Comparison of ENCODE assay signal across 8 cellular contexts in the genomic region with DNA sequence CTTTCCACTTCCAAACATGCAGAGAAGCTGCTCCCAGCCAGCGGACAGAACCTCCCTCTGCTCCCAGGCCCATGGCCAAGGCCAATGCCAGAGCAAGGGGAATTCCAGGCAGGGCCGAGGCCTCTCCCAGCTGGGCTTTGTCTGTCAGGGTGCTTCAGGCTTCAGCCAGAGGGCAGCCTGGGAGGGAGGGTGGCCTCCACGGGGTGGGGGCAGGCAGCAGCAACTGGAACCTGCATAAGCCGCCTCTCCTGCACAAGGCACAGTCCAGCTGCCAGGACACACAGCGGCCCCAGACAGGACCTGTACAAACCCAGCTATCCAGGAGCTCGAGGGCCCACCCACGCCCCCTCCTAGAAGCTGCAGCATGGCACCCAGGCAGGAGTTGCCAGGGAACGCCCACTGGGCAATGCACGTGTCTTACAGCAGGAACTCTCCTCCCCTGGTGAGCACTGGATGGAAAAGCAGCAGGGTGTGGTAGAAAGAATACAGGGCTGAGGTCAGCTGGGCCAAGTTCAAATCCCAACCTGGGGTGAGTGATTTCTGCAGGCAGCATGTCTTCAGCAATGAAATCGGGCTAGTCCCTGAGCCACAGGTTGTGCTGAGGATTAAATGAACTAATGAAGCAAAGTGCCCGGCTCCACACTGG. TPM values are rescaled to one million over a fixed set of nuclear protein-coding genes. Genes with fewer than 3 reads are reported as not detected.
DNase-seq lines count a peak whose midpoint lies in the region; ATAC-seq and TF ChIP-seq lines count a peak whose summit lies in the region.

No MANE protein-coding gene starts in this region.

- no peak for ATAC-seq in GM18873 (IDR thresholded peaks at IDR 0.05; ENCODE audit: low FRiP score, unreplicated experiment)
- ATAC-seq in activated naive CD8-positive, alpha-beta T cell treated with anti-CD3 and anti-CD28 coated beads, Interleukin-2, amount 50 U/mL, for 24 hours: no peak

- DNase-seq in EL (peak; percentile 14), adipocyte (ENCODE audit: low read depth) (peak; percentile 75), left ventricle myocardium inferior (peak; percentile 88), activated T-cell treated with anti-CD3 and anti-CD28 coated beads for 4 hours (no peak)
- DNase-seq in stimulated activated CD4-positive, alpha-beta T cell treated with anti-CD3 and anti-CD28 coated beads, Interleukin-4, amount 100 ng/mL, for 4 hours: no peak
- no peak for DNase-seq in activated naive CD8-positive, alpha-beta T cell treated with anti-CD3 and anti-CD28 coated beads, Interleukin-2, amount 50 U/mL, for 24 hours

- H3K9ac ChIP-seq in adipocyte (ENCODE audit: low read length): peak overlapping the region; percentile 77
- no peak overlapping the region for H3K9ac ChIP-seq in rectal smooth muscle tissue (ENCODE audit: low read length)

- H3K4me1 Mint-ChIP-seq in activated naive CD8-positive, alpha-beta T cell treated with anti-CD3 and anti-CD28 coated beads, Interleukin-2, amount 50 U/mL, for 24 hours: peaks cover 98% of the 10 kb centered on the region

- H3K36me3 Mint-ChIP-seq in activated naive CD8-positive, alpha-beta T cell treated with anti-CD3 and anti-CD28 coated beads, Interleukin-2, amount 50 U/mL, for 24 hours (ENCODE audit: low read depth): peaks cover 12% of the 10 kb centered on the region

- H3K4me3 ChIP-seq in adipocyte (ENCODE audit: low read length) (peak overlapping the region; percentile 65), left ventricle myocardium inferior (peak overlapping the region; percentile 48), rectal smooth muscle tissue (ENCODE audit: low read length) (peak overlapping the region; percentile 34)

- no peaks in the 10 kb centered on the region for H3K9me3 Mint-ChIP-seq in activated naive CD8-positive, alpha-beta T cell treated with anti-CD3 and anti-CD28 coated beads, Interleukin-2, amount 50 U/mL, for 24 hours

- intact Hi-C loops in left ventricle myocardium inferior (cut with micrococcal nuclease): no loop called here

- H3K4me1 ChIP-seq in adipocyte (ENCODE audit: control insufficient read depth, insufficient read depth, low read length) (peaks cover 83% of the 10 kb centered on the region), left ventricle myocardium inferior (peaks cover 100% of the 10 kb centered on the region), rectal smooth muscle tissue (ENCODE audit: control insufficient read depth, insufficient read depth, low read length) (peaks cover 92% of the 10 kb centered on the region)

- H3K27ac ChIP-seq in left ventricle myocardium inferior (replicated peaks) (peak overlapping the region; percentile 93), rectal smooth muscle tissue (ENCODE audit: low read depth, low read length) (peak overlapping the region; percentile 79)

- TF ChIP-seq CTCF in left ventricle myocardium inferior (IDR thresholded peaks at IDR 0.05; ENCODE audit: borderline replicate concordance): peak; percentile 26

- peaks cover 6% of the 10 kb centered on the region for H3K27me3 Mint-ChIP-seq in activated naive CD8-positive, alpha-beta T cell treated with anti-CD3 and anti-CD28 coated beads, Interleukin-2, amount 50 U/mL, for 24 hours

- H3K27ac Mint-ChIP-seq in activated naive CD8-positive, alpha-beta T cell treated with anti-CD3 and anti-CD28 coated beads, Interleukin-2, amount 50 U/mL, for 24 hours: no peak overlapping the region

- no peak overlapping the region for H3K4me3 Mint-ChIP-seq in activated naive CD8-positive, alpha-beta T cell treated with anti-CD3 and anti-CD28 coated beads, Interleukin-2, amount 50 U/mL, for 24 hours

- H3K27me3 ChIP-seq in adipocyte (replicated peaks; ENCODE audit: control insufficient read depth, insufficient read depth, low read length): no peaks in the 10 kb centered on the region
- no peaks in the 10 kb centered on the region for H3K27me3 ChIP-seq in left ventricle myocardium inferior (ENCODE audit: low read depth)
- no peaks in the 10 kb centered on the region for H3K27me3 ChIP-seq in rectal smooth muscle tissue (ENCODE audit: control insufficient read depth, insufficient read depth, low read length)

- H3K36me3 ChIP-seq in adipocyte (ENCODE audit: control insufficient read depth, insufficient read depth, low read length, severe bottlenecking): no peaks in the 10 kb centered on the region
- H3K36me3 ChIP-seq in left ventricle myocardium inferior: no peaks in the 10 kb centered on the region
- H3K36me3 ChIP-seq in rectal smooth muscle tissue (ENCODE audit: control insufficient read depth, insufficient read depth, low read length): no peaks in the 10 kb centered on the region

- H3K9me3 ChIP-seq in adipocyte (ENCODE audit: control insufficient read depth, low read length) (no peaks in the 10 kb centered on the region), left ventricle myocardium inferior (replicated peaks) (no peaks in the 10 kb centered on the region)

RNA-seq across cellular contexts. Expression of a gene that starts 7.6 kb away (rescaled TPM):
- total RNA-seq in left ventricle myocardium inferior: 53.4 TPM

RNA-seq across cellular contexts. Expression of a gene that starts 55.1 kb away (rescaled TPM):
- 13.8 TPM for total RNA-seq in left ventricle myocardium inferior

Comparison
In these comparisons a context has a peak if more than half of its experiments do, and no peak if none do; other contexts are left out.
1. DNase-seq: peak in EL (single experiment), adipocyte (single experiment) and left ventricle myocardium inferior (single experiment); none in stimulated activated CD4-positive, alpha-beta T cell treated with anti-CD3 and anti-CD28 coated beads, Interleukin-4, amount 100 ng/mL, for 4 hours (0 of 2), activated T-cell treated with anti-CD3 and anti-CD28 coated beads for 4 hours (single experiment) and activated naive CD8-positive, alpha-beta T cell treated with anti-CD3 and anti-CD28 coated beads, Interleukin-2, amount 50 U/mL, for 24 hours (single experiment).
2. Peak in every context shown above with its lines, with median percentiles within 50 percentile points of each other: H3K4me3 ChIP-seq.